1 cellular context compared by ENCODE assay signal in genomic region chr1:224501836-224502235, GRCh38.
TF ChIP-seq lines count a peak whose summit lies in the region.

No MANE protein-coding gene starts in this region.

TF ChIP-seq in GM23338, 12 proteins besides CTCF, POLR2A, EP300 and RAD21 (continued from another document):
- TF ChIP-seq ZNF462 (CRISPR knock-in tag; IDR thresholded peaks at IDR 0.05) (no peak), STAT1 (IDR thresholded peaks at IDR 0.05; ENCODE audit: unreplicated experiment) (no peak)
